ENCODE assay signal across 11 cellular contexts in genomic region chr9:130766904-130767262, GRCh38.
A peak's percentile ranks its signal among the peaks of the same experiment; 100 is the strongest.
DNase-seq lines count a peak whose midpoint lies in the region; ATAC-seq, FAIRE-seq and TF ChIP-seq lines count a peak whose summit lies in the region.
"Had no signal": no experiment of that assay in that cellular context is flagged by ENCODE, and none has a peak within 500 bp of the region (broad histone marks: within the 10 kb centered on the region; RNA-seq: fewer than 3 reads in every experiment).

No MANE protein-coding gene starts in this region.

- ATAC-seq in activated T-cell treated with anti-CD3 and anti-CD28 coated beads, Interleukin-2, amount 50 U/mL, for 4 hours, result no peak
- ATAC-seq in GM12878, result peak; percentile 7; the same call in 2 of the 3 replicates
- ATAC-seq in mucosa of descending colon, result peak; percentile 50
- ATAC-seq: Panc1 had no signal

- no peak for FAIRE-seq in GM12878 (lab: Jason Lieb, UNC)
- FAIRE-seq: GM19239 had no signal

- no TSS peak for BruUV-seq in GM12878 (replicated peaks; lab: Mats Ljungman, UMichigan)

- H3K79me2 ChIP-seq in GM12878 (ENCODE audit: control insufficient read depth, insufficient read depth, low read length), result peaks cover 41% of the 10 kb centered on the region

- intact Hi-C loops in GM12878 (cut with micrococcal nuclease; ENCODE audit: unreplicated experiment) (loop anchor here (5.0 to 10.0 kb wide), 2 partner anchors 45 to 278 kb away; no protein-coding TSS in a partner anchor), mucosa of descending colon (cut with DNase I, micrococcal nuclease) (loop anchor here in 1 of 2 donors (5.0 to 10.0 kb wide), 2 partner anchors 35 to 52 kb away; no protein-coding TSS in a partner anchor), ovary (cut with DNase I) (loop anchor here (5.0 to 10.0 kb wide), 6 partner anchors 50 to 178 kb away; partner anchors contain the start of gene FIBCD1 (in 1 of the 4))

- TF ChIP-seq EP300 in GM12878 (IDR thresholded peaks at IDR 0.05; ENCODE audit: borderline replicate concordance in 1 of 2, control insufficient read depth in 1 of 2, low read depth in 2 of 2, low read length in 2 of 2) (no peak), suprapubic skin (IDR thresholded peaks at IDR 0.05) (no peak), ovary (IDR thresholded peaks at IDR 0.05) (no peak)

- no peak for TF ChIP-seq POLR2A in GM12878 (IDR thresholded peaks at IDR 0.05; ENCODE audit: low read depth, low read length)
- TF ChIP-seq POLR2A in suprapubic skin (IDR thresholded peaks at IDR 0.05), result no peak
- no peak for TF ChIP-seq POLR2A in ovary (IDR thresholded peaks at IDR 0.05)

- RAD21 ChIA-PET in GM12878 (lab: Charles Lee; ENCODE audit: unreplicated experiment), result interaction anchor here (0.6 to 2.9 kb wide), 8 partner anchors 10 to 212 kb away, joined by 3 to 10 read pairs (median 4); no protein-coding TSS in a partner anchor

- in situ Hi-C loops in GM12878 (cut with MboI), result no loop called here

- no peak for TF ChIP-seq RAD21 in GM12878 (IDR thresholded peaks at IDR 0.05; ENCODE audit: insufficient read depth, low read depth, low read length)

- no peaks in the 10 kb centered on the region for H3K36me3 Mint-ChIP-seq in activated T-cell treated with anti-CD3 and anti-CD28 coated beads, Interleukin-2, amount 50 U/mL, for 24 hours (ENCODE audit: low read depth)
- H3K36me3 Mint-ChIP-seq in activated T-cell treated with anti-CD3 and anti-CD28 coated beads, Interleukin-2, amount 50 U/mL, for 4 hours (ENCODE audit: insufficient read depth), result no peaks in the 10 kb centered on the region

- H3K4me3 Mint-ChIP-seq in activated T-cell treated with anti-CD3 and anti-CD28 coated beads, Interleukin-2, amount 50 U/mL, for 24 hours, result no peak overlapping the region
- H3K4me3 Mint-ChIP-seq in activated T-cell treated with anti-CD3 and anti-CD28 coated beads, Interleukin-2, amount 50 U/mL, for 4 hours, result no peak overlapping the region

- no peaks in the 10 kb centered on the region for H3K27me3 Mint-ChIP-seq in activated T-cell treated with anti-CD3 and anti-CD28 coated beads, Interleukin-2, amount 50 U/mL, for 24 hours
- H3K27me3 Mint-ChIP-seq in activated T-cell treated with anti-CD3 and anti-CD28 coated beads, Interleukin-2, amount 50 U/mL, for 4 hours (ENCODE audit: low read depth), result no peaks in the 10 kb centered on the region

- no peaks in the 10 kb centered on the region for H3K9me3 ChIP-seq in GM12878 (replicated peaks; ENCODE audit: control insufficient read depth, insufficient read depth, low read length)
- no peaks in the 10 kb centered on the region for H3K9me3 ChIP-seq in mucosa of descending colon
- H3K9me3 ChIP-seq in suprapubic skin, result no peaks in the 10 kb centered on the region
- no peaks in the 10 kb centered on the region for H3K9me3 ChIP-seq in ovary
- no peaks in the 10 kb centered on the region for H3K9me3 ChIP-seq in effector memory CD4-positive, alpha-beta T cell (ENCODE audit: control insufficient read depth, low read length)

- H3K4me1 ChIP-seq in GM12878 (ENCODE audit: control insufficient read depth, insufficient read depth, low read length) (peaks cover 59% of the 10 kb centered on the region), mucosa of descending colon (ENCODE audit: low read depth) (peaks cover 47% of the 10 kb centered on the region), suprapubic skin (peaks cover 16% of the 10 kb centered on the region), ovary (ENCODE audit: insufficient read depth) (peaks cover 7% of the 10 kb centered on the region)
- no peaks in the 10 kb centered on the region for H3K4me1 ChIP-seq in effector memory CD4-positive, alpha-beta T cell (ENCODE audit: control insufficient read depth, insufficient read depth, low read length, poor library complexity, severe bottlenecking)

- 43% methylated on average over 4 of the region's 4 CpGs for WGBS in GM12878 (ENCODE audit: insufficient coverage, insufficient replicate concordance, low lambda C conversion rate, missing lambda C conversion rate)
- WGBS in suprapubic skin, result 61% methylated on average over 4 of the region's 4 CpGs
- WGBS in ovary, 3 donors, result 73 to 84% (median 75%) methylated on average over 4 of the region's 4 CpGs

- H3K4me3 ChIP-seq in GM12878 (no peak overlapping the region), mucosa of descending colon (no peak overlapping the region), suprapubic skin (no peak overlapping the region), ovary (no peak overlapping the region)
- no peak overlapping the region for H3K4me3 ChIP-seq in effector memory CD4-positive, alpha-beta T cell (ENCODE audit: insufficient read depth, low read depth, low read length, poor library complexity, severe bottlenecking)

- peaks cover 57% of the 10 kb centered on the region for H3K4me1 Mint-ChIP-seq in activated T-cell treated with anti-CD3 and anti-CD28 coated beads, Interleukin-2, amount 50 U/mL, for 24 hours (ENCODE audit: low read depth)
- H3K4me1 Mint-ChIP-seq in activated T-cell treated with anti-CD3 and anti-CD28 coated beads, Interleukin-2, amount 50 U/mL, for 4 hours (ENCODE audit: low read depth), result peaks cover 40% of the 10 kb centered on the region

- H3K36me3 ChIP-seq in GM12878 (ENCODE audit: control insufficient read depth in 2 of 2, insufficient read depth in 2 of 2, low read length in 1 of 2) (no peaks in the 10 kb centered on the region), mucosa of descending colon (ENCODE audit: low read depth) (no peaks in the 10 kb centered on the region), suprapubic skin (no peaks in the 10 kb centered on the region), ovary (no peaks in the 10 kb centered on the region)
- H3K36me3 ChIP-seq in effector memory CD4-positive, alpha-beta T cell (ENCODE audit: control insufficient read depth, insufficient read depth, low read length), result no peaks in the 10 kb centered on the region

- DNase-seq in activated T-cell treated with anti-CD3 and anti-CD28 coated beads, Interleukin-2, amount 50 U/mL, for 24 hours, result no peak
- DNase-seq in activated T-cell treated with anti-CD3 and anti-CD28 coated beads, Interleukin-2, amount 50 U/mL, for 4 hours, result no peak
- DNase-seq in GM12878 (ENCODE audit: low read depth, low spot score) (no peak), mucosa of descending colon (peak in 1 of 3 donors; percentile 54), suprapubic skin (ENCODE audit: low spot score in 2 of 2) (no peak), midbrain (lab: John Stamatoyannopoulos, UW) (no peak), ovary (no peak)
- no peak for DNase-seq in effector memory CD4-positive, alpha-beta T cell
- DNase-seq: NCI-H2081 had no signal

- SMC1A ChIA-PET in GM12878 (lab: Charles Lee; ENCODE audit: uncharacterized antibody, unreplicated experiment), result interaction anchor here (0.7 to 4.4 kb wide), 7 partner anchors 9 to 100 kb away, joined by 3 to 25 read pairs (median 3); no protein-coding TSS in a partner anchor

- peak overlapping the region; percentile 96 for H3K4me2 ChIP-seq in GM12878 (ENCODE audit: control insufficient read depth, insufficient read depth)

- POLR2A ChIA-PET in GM12878 (lab: Charles Lee), result interaction anchor here (0.8 to 1.1 kb wide), 2 partner anchors 9 to 39 kb away, joined by 3 read pairs; no protein-coding TSS in a partner anchor

- CTCF ChIA-PET in GM12878 (lab: Yijun Ruan, JAX), result interaction anchor here (1.0 to 8.5 kb wide), 9 partner anchors 39 to 280 kb away, joined by 3 to 190 read pairs (median 5); no protein-coding TSS in a partner anchor

- H2AFZ ChIP-seq in GM12878 (ENCODE audit: control insufficient read depth, low read depth, low read length), result peak overlapping the region; percentile 74

- TF ChIP-seq CTCF in GM12878 (IDR thresholded peaks at IDR 0.05 in 2 of 3, conservative IDR thresholded peaks at IDR 0.05 in 1 of 3; ENCODE audit: control insufficient read depth in 2 of 3, extremely low read depth in 1 of 3, insufficient read depth in 1 of 3, low read depth in 3 of 3, low read length in 3 of 3) (no peak), mucosa of descending colon (IDR thresholded peaks at IDR 0.05) (no peak), suprapubic skin (IDR thresholded peaks at IDR 0.05) (no peak), ovary (IDR thresholded peaks at IDR 0.05) (no peak)

- H3K9me3 Mint-ChIP-seq in activated T-cell treated with anti-CD3 and anti-CD28 coated beads, Interleukin-2, amount 50 U/mL, for 24 hours, result no peaks in the 10 kb centered on the region
- H3K9me3 Mint-ChIP-seq in activated T-cell treated with anti-CD3 and anti-CD28 coated beads, Interleukin-2, amount 50 U/mL, for 4 hours, result no peaks in the 10 kb centered on the region

- H4K20me1 ChIP-seq in GM12878 (ENCODE audit: control insufficient read depth, insufficient read depth), result no peaks in the 10 kb centered on the region

- peak overlapping the region; percentile 36 for H3K9ac ChIP-seq in GM12878 (ENCODE audit: control insufficient read depth, insufficient read depth, low read length)

- peak overlapping the region; percentile 80 for H3K27ac Mint-ChIP-seq in activated T-cell treated with anti-CD3 and anti-CD28 coated beads, Interleukin-2, amount 50 U/mL, for 24 hours

- H3K27ac ChIP-seq in GM12878 (ENCODE audit: control insufficient read depth, insufficient read depth) (peak overlapping the region; percentile 84), suprapubic skin (peak overlapping the region; percentile 4), ovary (no peak overlapping the region)
- no peak overlapping the region for H3K27ac ChIP-seq in effector memory CD4-positive, alpha-beta T cell (ENCODE audit: insufficient read depth, low read length, poor library complexity, severe bottlenecking)

- no peaks in the 10 kb centered on the region for H3K27me3 ChIP-seq in GM12878 (replicated peaks in 1 of 2; ENCODE audit: control insufficient read depth in 2 of 2, insufficient read depth in 2 of 2, low read length in 1 of 2)
- H3K27me3 ChIP-seq in suprapubic skin, result no peaks in the 10 kb centered on the region
- no peaks in the 10 kb centered on the region for H3K27me3 ChIP-seq in ovary
- no peaks in the 10 kb centered on the region for H3K27me3 ChIP-seq in effector memory CD4-positive, alpha-beta T cell (replicated peaks; ENCODE audit: control insufficient read depth, insufficient read depth, low read length, poor library complexity, severe bottlenecking)

TF ChIP-seq in GM12878, 131 proteins besides CTCF, POLR2A, EP300 and RAD21 (continues in another document):
- TF ChIP-seq SPI1 (IDR thresholded peaks at IDR 0.05; ENCODE audit: borderline replicate concordance, insufficient read depth, low read depth, low read length), result peak; percentile 43; the same call in 1 of the 2 replicates
- no peak for TF ChIP-seq RELB (IDR thresholded peaks at IDR 0.05; ENCODE audit: low read depth)

Comparison
In these comparisons a context has a peak if more than half of its experiments do, and no peak if none do; other contexts are left out.
1. ATAC-seq: peak in GM12878 (single experiment) and mucosa of descending colon (single experiment); none in activated T-cell treated with anti-CD3 and anti-CD28 coated beads, Interleukin-2, amount 50 U/mL, for 4 hours (0 of 2).
2. H3K27ac ChIP-seq: peak in GM12878 (single experiment) and suprapubic skin (single experiment); none in ovary (0 of 2) and effector memory CD4-positive, alpha-beta T cell (single experiment).